In the genomic region with DNA sequence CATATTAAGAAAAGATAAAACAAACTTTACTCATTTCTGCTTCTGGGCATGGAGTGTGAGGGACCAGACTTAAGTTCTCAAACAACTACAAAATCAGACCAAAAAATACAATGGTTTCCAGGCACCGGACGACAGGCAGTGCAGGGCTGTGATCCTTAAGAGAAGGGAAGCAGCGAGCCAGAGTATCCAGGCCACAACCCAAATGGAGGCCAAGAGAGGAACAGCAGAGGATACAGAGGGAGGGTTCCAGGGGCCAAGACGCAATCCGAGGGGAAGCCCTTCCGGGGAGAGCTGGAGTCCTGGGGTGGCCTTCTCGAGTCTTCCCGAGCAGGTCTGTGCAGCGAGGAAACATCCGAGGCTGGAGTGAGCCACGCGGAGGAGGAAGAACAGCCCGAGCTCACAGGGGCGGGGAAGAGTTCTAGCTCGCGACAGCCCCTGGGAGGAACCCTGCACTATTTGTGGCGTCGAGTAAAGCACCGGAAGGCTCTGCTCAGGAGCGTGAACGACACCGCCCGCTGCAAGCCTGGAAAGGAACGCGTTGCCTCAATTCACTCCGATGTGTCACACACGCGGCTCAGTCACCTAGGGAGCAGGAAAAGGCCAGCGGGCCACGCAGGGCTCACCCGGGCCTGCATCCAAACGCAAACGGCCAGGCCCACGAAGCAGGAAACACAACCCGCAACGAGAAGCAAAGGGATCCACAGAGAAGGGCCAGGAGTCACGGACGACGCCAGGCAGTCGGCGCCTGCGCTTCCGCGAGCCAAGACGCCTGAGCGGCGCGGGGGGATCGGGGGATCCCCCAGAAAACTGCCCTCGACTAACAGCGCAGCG, we compare ENCODE assay signal across 8 cellular contexts. TPM values are rescaled to one million over a fixed set of nuclear protein-coding genes. Genes with fewer than 3 reads are reported as not detected.
A peak's percentile ranks its signal among the peaks of the same experiment; 100 is the strongest.
DNase-seq lines count a peak whose midpoint lies in the region; ATAC-seq, FAIRE-seq and TF ChIP-seq lines count a peak whose summit lies in the region.

No MANE protein-coding gene starts in this region.

- in situ Hi-C loops in Panc1 (cut with HindIII; ENCODE audit: low pct_unique_long_range_greater_than_20kb, low sequenced_read_pairs): no loop called here

- peak overlapping the region; percentile 93 for H3K27ac ChIP-seq in Panc1 (ENCODE audit: low read length)

- peaks cover 13% of the 10 kb centered on the region for H3K9me3 Mint-ChIP-seq in activated CD4-positive, alpha-beta T cell treated with anti-CD3 and anti-CD28 coated beads for 36 hours (ENCODE audit: low read depth)
- H3K9me3 Mint-ChIP-seq in endothelial cell (ENCODE audit: unreplicated experiment): no peaks in the 10 kb centered on the region
- no peaks in the 10 kb centered on the region for H3K9me3 Mint-ChIP-seq in natural killer cell treated with Interleukin-12 subunit alpha and Interleukin-12 subunit beta and Interleukin-15 and Interleukin-18, amount 100 ng/mL, for 72 hours

- peaks cover 14% of the 10 kb centered on the region for H3K4me1 ChIP-seq in Panc1 (ENCODE audit: control insufficient read depth, insufficient read depth, low read length)

- peak overlapping the region; percentile 74 to 93 for H3K4me3 ChIP-seq in Panc1 (ENCODE audit: low read depth in 2 of 2, low read length in 2 of 2)

- peak overlapping the region; percentile 84 for H3K27ac Mint-ChIP-seq in activated CD4-positive, alpha-beta T cell treated with anti-CD3 and anti-CD28 coated beads for 36 hours
- H3K27ac Mint-ChIP-seq in endothelial cell (ENCODE audit: unreplicated experiment): peak overlapping the region; percentile 77
- H3K27ac Mint-ChIP-seq in natural killer cell treated with Interleukin-12 subunit alpha and Interleukin-12 subunit beta and Interleukin-15 and Interleukin-18, amount 100 ng/mL, for 72 hours: peak overlapping the region; percentile 56 to 67

- CTCF ChIA-PET in activated CD4-positive, alpha-beta T cell treated with anti-CD3 and anti-CD28 coated beads for 36 hours (lab: Charles Lee): interaction anchor here (0.5 to 0.8 kb wide), 3 partner anchors 16 to 863 kb away, joined by 3 read pairs; no protein-coding TSS in a partner anchor
- CTCF ChIA-PET in Panc1 (lab: Charles Lee): no interaction called here

- FAIRE-seq in urothelium cell line (lab: Jason Lieb, UNC): no peak

- H3K4me1 Mint-ChIP-seq in activated CD4-positive, alpha-beta T cell treated with anti-CD3 and anti-CD28 coated beads for 36 hours: peaks cover 15% of the 10 kb centered on the region
- peaks cover 14% of the 10 kb centered on the region for H3K4me1 Mint-ChIP-seq in endothelial cell (ENCODE audit: unreplicated experiment)
- H3K4me1 Mint-ChIP-seq in natural killer cell treated with Interleukin-12 subunit alpha and Interleukin-12 subunit beta and Interleukin-15 and Interleukin-18, amount 100 ng/mL, for 72 hours (ENCODE audit: low read depth in 2 of 2): peaks cover 6 to 9% of the 10 kb centered on the region in 2 donors

- peaks cover 5% of the 10 kb centered on the region for H3K36me3 Mint-ChIP-seq in activated CD4-positive, alpha-beta T cell treated with anti-CD3 and anti-CD28 coated beads for 36 hours (ENCODE audit: low read depth)
- peaks cover 7% of the 10 kb centered on the region for H3K36me3 Mint-ChIP-seq in endothelial cell (ENCODE audit: low read depth, unreplicated experiment)
- H3K36me3 Mint-ChIP-seq in natural killer cell treated with Interleukin-12 subunit alpha and Interleukin-12 subunit beta and Interleukin-15 and Interleukin-18, amount 100 ng/mL, for 72 hours: peaks cover 7% of the 10 kb centered on the region

- no peaks in the 10 kb centered on the region for H3K27me3 ChIP-seq in Panc1 (ENCODE audit: control insufficient read depth, insufficient read depth, low read length)

- BruUV-seq in Panc1 (replicated peaks; lab: Mats Ljungman, UMichigan): no TSS peak

- POLR2A ChIA-PET in activated CD4-positive, alpha-beta T cell treated with anti-CD3 and anti-CD28 coated beads for 36 hours (lab: Charles Lee): no interaction called here
- POLR2A ChIA-PET in Panc1 (lab: Charles Lee): no interaction called here

- no peaks in the 10 kb centered on the region for H3K9me3 ChIP-seq in Panc1 (ENCODE audit: control insufficient read depth, insufficient read depth, low read depth, low read length)

- H3K27me3 Mint-ChIP-seq in activated CD4-positive, alpha-beta T cell treated with anti-CD3 and anti-CD28 coated beads for 36 hours: peaks cover 27% of the 10 kb centered on the region
- H3K27me3 Mint-ChIP-seq in endothelial cell (ENCODE audit: unreplicated experiment): peaks cover 9% of the 10 kb centered on the region
- peaks cover 31 to 54% of the 10 kb centered on the region in 2 donors for H3K27me3 Mint-ChIP-seq in natural killer cell treated with Interleukin-12 subunit alpha and Interleukin-12 subunit beta and Interleukin-15 and Interleukin-18, amount 100 ng/mL, for 72 hours

- no peaks in the 10 kb centered on the region; the same call in 1 of the 2 replicates for H3K36me3 ChIP-seq in Panc1 (ENCODE audit: control insufficient read depth, insufficient read depth, low read length)

- ATAC-seq in activated CD4-positive, alpha-beta T cell treated with anti-CD3 and anti-CD28 coated beads for 36 hours: peak; percentile 11
- ATAC-seq in Panc1 (peak; percentile 20), HG03521 (IDR thresholded peaks at IDR 0.05; ENCODE audit: unreplicated experiment) (no peak)
- ATAC-seq in natural killer cell treated with Interleukin-12 subunit alpha and Interleukin-12 subunit beta and Interleukin-15 and Interleukin-18, amount 100 ng/mL, for 72 hours: no peak

- peak; percentile 31 for DNase-seq in activated CD4-positive, alpha-beta T cell treated with anti-CD3 and anti-CD28 coated beads for 36 hours
- DNase-seq in activated CD4-positive, alpha-beta T cell treated with anti-CD3 and anti-CD28 coated beads, Interleukin-2, amount 50 U/mL, for 4 hours: no peak
- DNase-seq in Panc1 (ENCODE audit: low read depth, low spot score) (no peak), endothelial cell (ENCODE audit: low spot score) (no peak), NCI-H1694 treated with DMSO at 0.1 percent for 48 hours (lab: John Stamatoyannopoulos, UW) (no peak), urothelium cell line (ENCODE audit: low spot score) (no peak)
- no peak for DNase-seq in natural killer cell treated with Interleukin-12 subunit alpha and Interleukin-12 subunit beta and Interleukin-15 and Interleukin-18, amount 100 ng/mL, for 72 hours (ENCODE audit: low spot score)

- TF ChIP-seq CTCF in Panc1 (IDR thresholded peaks at IDR 0.05) (no peak), endothelial cell (IDR thresholded peaks at IDR 0.05; ENCODE audit: unreplicated experiment) (no peak)

- intact Hi-C loops in activated CD4-positive, alpha-beta T cell treated with anti-CD3 and anti-CD28 coated beads for 36 hours (cut with DNase I, micrococcal nuclease): loop anchor here (1.0 to 5.0 kb wide), 9 partner anchors 26 to 995 kb away; partner anchors contain the start of genes DNAJB6 (in 1 of the 2), LMBR1 (in 1 of the 2), NOM1 (in 1 of the 2) and RBM33 (in 1 of the 2)
- intact Hi-C loops in Panc1 (cut with micrococcal nuclease; ENCODE audit: unreplicated experiment): no loop called here

- peak overlapping the region; percentile 73 for H3K4me3 Mint-ChIP-seq in activated CD4-positive, alpha-beta T cell treated with anti-CD3 and anti-CD28 coated beads for 36 hours
- H3K4me3 Mint-ChIP-seq in endothelial cell (ENCODE audit: unreplicated experiment): peak overlapping the region; percentile 91
- H3K4me3 Mint-ChIP-seq in natural killer cell treated with Interleukin-12 subunit alpha and Interleukin-12 subunit beta and Interleukin-15 and Interleukin-18, amount 100 ng/mL, for 72 hours: peak overlapping the region; percentile 87

RNA-seq across cellular contexts. Expression of gene RNF32, which starts 0.9 kb away (rescaled TPM):
- total RNA-seq in activated CD4-positive, alpha-beta T cell treated with anti-CD3 and anti-CD28 coated beads for 36 hours: under 1 TPM; 0.71 to 0.90 TPM
- total RNA-seq in Panc1 (2021; ENCODE audit: unreplicated experiment) (3.5 TPM), endothelial cell (ENCODE audit: unreplicated experiment) (1.9 TPM)
- 3.0 TPM for polyA plus RNA-seq in Panc1 (2012; ENCODE audit: insufficient read length)
- total RNA-seq in natural killer cell treated with Interleukin-12 subunit alpha and Interleukin-12 subunit beta and Interleukin-15 and Interleukin-18, amount 100 ng/mL, for 72 hours: not detected

Comparison
In these comparisons a context has a peak if more than half of its experiments do, and no peak if none do; other contexts are left out.
1. ATAC-seq: peak in activated CD4-positive, alpha-beta T cell treated with anti-CD3 and anti-CD28 coated beads for 36 hours (single experiment) and Panc1 (single experiment); none in natural killer cell treated with Interleukin-12 subunit alpha and Interleukin-12 subunit beta and Interleukin-15 and Interleukin-18, amount 100 ng/mL, for 72 hours (0 of 2) and HG03521 (single experiment).
2. Peak in every context shown above with its lines, with median percentiles within 50 percentile points of each other: H3K27ac Mint-ChIP-seq and H3K4me3 Mint-ChIP-seq.